Comparison of ENCODE assay signal across 7 cellular contexts in the genomic region with DNA sequence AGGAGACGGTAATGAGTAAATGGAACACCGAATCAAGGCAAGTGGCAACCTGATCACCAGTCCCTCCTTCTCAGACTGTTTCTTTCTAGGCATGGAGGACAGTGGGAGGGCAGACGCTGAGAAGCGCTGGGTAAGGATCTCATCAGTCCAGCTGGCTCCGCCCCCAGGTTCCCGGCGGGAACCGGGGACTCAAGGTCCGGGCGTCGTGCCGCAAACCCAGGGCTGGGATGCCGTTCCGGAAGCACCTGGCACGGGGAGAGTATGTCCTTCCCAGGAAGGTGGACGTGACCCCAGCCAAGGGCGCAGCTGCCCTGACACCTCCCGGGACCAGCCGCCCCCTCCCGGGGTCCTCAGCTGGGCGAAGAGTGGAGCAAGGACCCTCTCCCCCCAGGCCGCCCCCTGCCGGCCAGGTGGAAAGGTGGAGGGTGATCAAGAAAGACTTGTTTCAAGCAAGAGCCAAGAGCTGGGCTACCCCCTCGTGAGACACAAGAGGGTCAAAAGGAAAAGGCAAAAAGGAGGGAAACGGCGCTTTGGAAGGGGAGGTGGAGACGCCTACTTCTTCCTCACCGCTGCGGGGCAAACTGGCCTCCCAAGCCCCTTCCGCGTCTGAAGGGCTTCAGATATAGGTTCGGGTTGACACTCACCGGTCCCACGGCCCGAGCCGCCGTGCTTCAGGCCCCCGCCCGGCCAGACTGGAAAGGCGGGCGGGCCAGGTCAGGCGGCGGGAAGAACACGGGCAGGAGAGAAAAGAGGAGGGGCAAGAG. TPM values are rescaled to one million over a fixed set of nuclear protein-coding genes. Genes with fewer than 3 reads are reported as not detected.
A peak's percentile ranks its signal among the peaks of the same experiment; 100 is the strongest.
DNase-seq lines count a peak whose midpoint lies in the region; ATAC-seq and TF ChIP-seq lines count a peak whose summit lies in the region.

A gene with protein sequence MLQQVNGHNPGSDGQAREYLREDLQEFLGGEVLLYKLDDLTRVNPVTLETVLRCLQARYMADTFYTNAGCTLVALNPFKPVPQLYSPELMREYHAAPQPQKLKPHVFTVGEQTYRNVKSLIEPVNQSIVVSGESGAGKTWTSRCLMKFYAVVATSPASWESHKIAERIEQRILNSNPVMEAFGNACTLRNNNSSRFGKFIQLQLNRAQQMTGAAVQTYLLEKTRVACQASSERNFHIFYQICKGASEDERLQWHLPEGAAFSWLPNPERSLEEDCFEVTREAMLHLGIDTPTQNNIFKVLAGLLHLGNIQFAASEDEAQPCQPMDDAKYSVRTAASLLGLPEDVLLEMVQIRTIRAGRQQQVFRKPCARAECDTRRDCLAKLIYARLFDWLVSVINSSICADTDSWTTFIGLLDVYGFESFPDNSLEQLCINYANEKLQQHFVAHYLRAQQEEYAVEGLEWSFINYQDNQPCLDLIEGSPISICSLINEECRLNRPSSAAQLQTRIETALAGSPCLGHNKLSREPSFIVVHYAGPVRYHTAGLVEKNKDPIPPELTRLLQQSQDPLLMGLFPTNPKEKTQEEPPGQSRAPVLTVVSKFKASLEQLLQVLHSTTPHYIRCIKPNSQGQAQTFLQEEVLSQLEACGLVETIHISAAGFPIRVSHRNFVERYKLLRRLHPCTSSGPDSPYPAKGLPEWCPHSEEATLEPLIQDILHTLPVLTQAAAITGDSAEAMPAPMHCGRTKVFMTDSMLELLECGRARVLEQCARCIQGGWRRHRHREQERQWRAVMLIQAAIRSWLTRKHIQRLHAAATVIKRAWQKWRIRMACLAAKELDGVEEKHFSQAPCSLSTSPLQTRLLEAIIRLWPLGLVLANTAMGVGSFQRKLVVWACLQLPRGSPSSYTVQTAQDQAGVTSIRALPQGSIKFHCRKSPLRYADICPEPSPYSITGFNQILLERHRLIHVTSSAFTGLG (minus strand): TSS at position 752 of the 764 bp plus-strand sequence. CDS start 2,330 bp downstream, outside the sequence.

- no peaks in the 10 kb centered on the region for H3K27me3 ChIP-seq in mammary epithelial cell (ENCODE audit: insufficient read depth, low read length)

- H3K9me3 Mint-ChIP-seq in immature natural killer cell: no peaks in the 10 kb centered on the region

- H3K9ac ChIP-seq in mammary epithelial cell (ENCODE audit: insufficient read depth, low read length): peak within 1 kb of the TSS; percentile 88

- peak within 1 kb of the TSS; percentile 96 for H3K27ac ChIP-seq in mammary epithelial cell (ENCODE audit: insufficient read depth, low read depth, low read length)

- H3K27ac Mint-ChIP-seq in immature natural killer cell: peak within 1 kb of the TSS; percentile 94 to 99 (median 96)

- H3K4me3 ChIP-seq in mammary epithelial cell (replicated peaks in 1 of 3; ENCODE audit: insufficient read depth in 1 of 3, low read depth in 2 of 3, low read length in 3 of 3): peak within 1 kb of the TSS; percentile 71 to 96 (median 75)

- TF ChIP-seq CTCF in mammary epithelial cell (conservative IDR thresholded peaks at IDR 0.05 in 1 of 2, IDR thresholded peaks at IDR 0.05 in 1 of 2; ENCODE audit: extremely low read depth in 1 of 2, insufficient read depth in 1 of 2, low read depth in 1 of 2, low read length in 2 of 2): peak; percentile 50 to 65

- peak within 1 kb of the TSS; percentile 85 for H3K4me2 ChIP-seq in mammary epithelial cell (ENCODE audit: insufficient read depth, low read depth, low read length)

- peaks cover 23% of the 10 kb centered on the region for H3K36me3 ChIP-seq in mammary epithelial cell (ENCODE audit: insufficient read depth, low read length)

- CTCF ChIA-PET in mammary epithelial cell (lab: Charles Lee; ENCODE audit: low non-redundant PET): interaction anchor here (0.6 kb wide), 1 partner anchor 670 kb away, joined by 4 read pairs; no protein-coding TSS in a partner anchor

- BruUV-seq in mammary epithelial cell (replicated peaks; lab: Mats Ljungman, UMichigan): no TSS peak

- H3K4me1 Mint-ChIP-seq in immature natural killer cell: peaks cover 19 to 20% of the 10 kb centered on the region in 2 donors

- WGBS in mammary epithelial cell (ENCODE audit: low coverage, missing lambda C conversion rate): under 1% methylated on average over 23 of the region's 44 CpGs

- dilution Hi-C loops in mammary epithelial cell (cut with HindIII; ENCODE audit: low sequenced_read_pairs): no loop called here

- no peaks in the 10 kb centered on the region for H4K20me1 ChIP-seq in mammary epithelial cell (ENCODE audit: insufficient read depth, low read length)

- peaks cover 40% of the 10 kb centered on the region for H3K4me1 ChIP-seq in mammary epithelial cell (ENCODE audit: insufficient read depth, low read length)

- ATAC-seq in GM18498 (IDR thresholded peaks at IDR 0.05; ENCODE audit: unreplicated experiment) (peak; percentile 23), HG02885 (IDR thresholded peaks at IDR 0.05; ENCODE audit: poor library complexity, unreplicated experiment) (peak; percentile 29)

- H3K36me3 Mint-ChIP-seq in immature natural killer cell: peaks cover 0 to 6% (median 1%) of the 10 kb centered on the region in 3 donors

- DNase-seq in NCI-H2029 treated with DMSO at 0.1 percent for 48 hours (lab: John Stamatoyannopoulos, UW) (peak; percentile 69), UCSD-AML1 (lab: John Stamatoyannopoulos, UW; ENCODE audit: unreplicated experiment) (peak; percentile 71), mammary epithelial cell (peak; percentile 96), immature natural killer cell (no peak)
- peak; percentile 15 to 58 for DNase-seq in stimulated activated CD4-positive, alpha-beta T cell treated with anti-CD3 and anti-CD28 coated beads, Interleukin-12 subunit alpha, Interleukin-12 subunit beta, amount 100 ng/mL, for 24 hours (ENCODE audit: low read depth in 2 of 2)

- intact Hi-C loops in mammary epithelial cell (cut with micrococcal nuclease): loop anchor here (1.0 kb wide), 2 partner anchors 10 kb away; partner anchors contain the start of gene GGNBP2

- peak within 1 kb of the TSS; percentile 81 for H2AFZ ChIP-seq in mammary epithelial cell (ENCODE audit: low read depth, low read length)

- no peaks in the 10 kb centered on the region for H3K9me3 ChIP-seq in mammary epithelial cell (replicated peaks; ENCODE audit: insufficient read depth, low read length)

- in situ Hi-C loops in mammary epithelial cell (cut with MboI; ENCODE audit: low sequenced_read_pairs in 2 of 2): no loop called here

- peak within 1 kb of the TSS; percentile 94 to 96 (median 96) for H3K4me3 Mint-ChIP-seq in immature natural killer cell

- peaks cover 49% of the 10 kb centered on the region for H3K79me2 ChIP-seq in mammary epithelial cell (ENCODE audit: insufficient read depth, low read length)

- H3K27me3 Mint-ChIP-seq in immature natural killer cell (ENCODE audit: low read depth in 3 of 3): peaks cover 6 to 14% (median 8%) of the 10 kb centered on the region in 3 donors

RNA-seq across cellular contexts. Expression of the gene that starts here (rescaled TPM):
- 100 to 1,000 TPM; 103 to 123 TPM for total RNA-seq in mammary epithelial cell
- polyA plus RNA-seq in mammary epithelial cell: 79.1 TPM
- 171 TPM for polyA minus RNA-seq in mammary epithelial cell
- polyA plus RNA-seq in immature natural killer cell: 1 to 10 TPM; 2.8 to 8.3 (median 4.1) TPM

Comparison
In these comparisons a context has a peak if more than half of its experiments do, and no peak if none do; other contexts are left out.
1. DNase-seq: peak in NCI-H2029 treated with DMSO at 0.1 percent for 48 hours (single experiment), UCSD-AML1 (single experiment), mammary epithelial cell (single experiment) and stimulated activated CD4-positive, alpha-beta T cell treated with anti-CD3 and anti-CD28 coated beads, Interleukin-12 subunit alpha, Interleukin-12 subunit beta, amount 100 ng/mL, for 24 hours (2 of 2); none in immature natural killer cell (0 of 3).